In genomic region chrX:149510386-149510785, GRCh38 we compare ENCODE assay signal across 1 cellular context.
TF ChIP-seq lines count a peak whose summit lies in the region.

No MANE protein-coding gene starts in this region.

TF ChIP-seq in GM12878, 131 proteins besides CTCF, POLR2A, EP300 and RAD21:
- TF ChIP-seq, protein P1, sequence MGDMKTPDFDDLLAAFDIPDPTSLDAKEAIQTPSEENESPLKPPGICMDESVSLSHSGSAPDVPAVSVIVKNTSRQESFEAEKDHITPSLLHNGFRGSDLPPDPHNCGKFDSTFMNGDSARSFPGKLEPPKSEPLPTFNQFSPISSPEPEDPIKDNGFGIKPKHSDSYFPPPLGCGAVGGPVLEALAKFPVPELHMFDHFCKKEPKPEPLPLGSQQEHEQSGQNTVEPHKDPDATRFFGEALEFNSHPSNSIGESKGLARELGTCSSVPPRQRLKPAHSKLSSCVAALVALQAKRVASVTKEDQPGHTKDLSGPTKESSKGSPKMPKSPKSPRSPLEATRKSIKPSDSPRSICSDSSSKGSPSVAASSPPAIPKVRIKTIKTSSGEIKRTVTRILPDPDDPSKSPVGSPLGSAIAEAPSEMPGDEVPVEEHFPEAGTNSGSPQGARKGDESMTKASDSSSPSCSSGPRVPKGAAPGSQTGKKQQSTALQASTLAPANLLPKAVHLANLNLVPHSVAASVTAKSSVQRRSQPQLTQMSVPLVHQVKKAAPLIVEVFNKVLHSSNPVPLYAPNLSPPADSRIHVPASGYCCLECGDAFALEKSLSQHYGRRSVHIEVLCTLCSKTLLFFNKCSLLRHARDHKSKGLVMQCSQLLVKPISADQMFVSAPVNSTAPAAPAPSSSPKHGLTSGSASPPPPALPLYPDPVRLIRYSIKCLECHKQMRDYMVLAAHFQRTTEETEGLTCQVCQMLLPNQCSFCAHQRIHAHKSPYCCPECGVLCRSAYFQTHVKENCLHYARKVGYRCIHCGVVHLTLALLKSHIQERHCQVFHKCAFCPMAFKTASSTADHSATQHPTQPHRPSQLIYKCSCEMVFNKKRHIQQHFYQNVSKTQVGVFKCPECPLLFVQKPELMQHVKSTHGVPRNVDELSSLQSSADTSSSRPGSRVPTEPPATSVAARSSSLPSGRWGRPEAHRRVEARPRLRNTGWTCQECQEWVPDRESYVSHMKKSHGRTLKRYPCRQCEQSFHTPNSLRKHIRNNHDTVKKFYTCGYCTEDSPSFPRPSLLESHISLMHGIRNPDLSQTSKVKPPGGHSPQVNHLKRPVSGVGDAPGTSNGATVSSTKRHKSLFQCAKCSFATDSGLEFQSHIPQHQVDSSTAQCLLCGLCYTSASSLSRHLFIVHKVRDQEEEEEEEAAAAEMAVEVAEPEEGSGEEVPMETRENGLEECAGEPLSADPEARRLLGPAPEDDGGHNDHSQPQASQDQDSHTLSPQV (IDR thresholded peaks at IDR 0.05): no peak
- TF ChIP-seq RFX5 (IDR thresholded peaks at IDR 0.05; ENCODE audit: low read depth, low read length) (no peak), BHLHE40 (IDR thresholded peaks at IDR 0.05; ENCODE audit: borderline replicate concordance in 1 of 2, low read depth in 2 of 2, low read length in 1 of 2) (no peak), CREM (IDR thresholded peaks at IDR 0.05; ENCODE audit: low read depth) (no peak), HDAC2 (IDR thresholded peaks at IDR 0.05) (no peak), USF1 (IDR thresholded peaks at IDR 0.05; ENCODE audit: borderline replicate concordance, extremely low read length, insufficient read depth, low read depth, low read length) (no peak), LARP7 (IDR thresholded peaks at IDR 0.05) (no peak), E2F8 (IDR thresholded peaks at IDR 0.05; ENCODE audit: low read depth, partially characterized antibody) (no peak), RCOR1 (conservative IDR thresholded peaks at IDR 0.05; ENCODE audit: low read depth, low read length) (no peak)
TF ChIP-seq in GM12878: peak in this region for 0.
